Comparison of ENCODE assay signal across 10 cellular contexts in genomic region chr7:32616625-32617024, GRCh38.
A peak's percentile ranks its signal among the peaks of the same experiment; 100 is the strongest.
DNase-seq lines count a peak whose midpoint lies in the region; ATAC-seq, FAIRE-seq and TF ChIP-seq lines count a peak whose summit lies in the region.
"Had no signal": no experiment of that assay in that cellular context is flagged by ENCODE, and none has a peak within 500 bp of the region (broad histone marks: within the 10 kb centered on the region; RNA-seq: fewer than 3 reads in every experiment).

No MANE protein-coding gene starts in this region.

- no peaks in the 10 kb centered on the region for H4K20me1 ChIP-seq in astrocyte (ENCODE audit: insufficient read depth, low read length)

- H3K27me3 ChIP-seq in astrocyte (ENCODE audit: insufficient read depth, low read length) (no peaks in the 10 kb centered on the region), right cardiac atrium (ENCODE audit: control insufficient read depth, insufficient read depth) (no peaks in the 10 kb centered on the region), tibial artery (no peaks in the 10 kb centered on the region)

- no peak overlapping the region for H3K4me3 Mint-ChIP-seq in astrocyte (ENCODE audit: unreplicated experiment)
- no peak overlapping the region for H3K4me3 Mint-ChIP-seq in activated CD4-positive, alpha-beta T cell treated with anti-CD3 and anti-CD28 coated beads for 36 hours

- ATAC-seq in right cardiac atrium (peak; percentile 93 to 95), GM19397 (IDR thresholded peaks at IDR 0.05; ENCODE audit: unreplicated experiment) (no peak)
- ATAC-seq in activated CD4-positive, alpha-beta T cell treated with anti-CD3 and anti-CD28 coated beads for 36 hours = no peak

- H3K9me3 ChIP-seq in astrocyte (ENCODE audit: insufficient read depth, low read depth, low read length) (no peaks in the 10 kb centered on the region), right cardiac atrium (ENCODE audit: control insufficient read depth, low read length) (no peaks in the 10 kb centered on the region), tibial artery (no peaks in the 10 kb centered on the region)

- no peak overlapping the region for H2AFZ ChIP-seq in astrocyte (ENCODE audit: low read depth, low read length)

- H3K4me2 ChIP-seq in astrocyte (ENCODE audit: low read length) = no peak overlapping the region
- H3K4me2 ChIP-seq: KMS-11 had no signal

- H3K4me1 ChIP-seq in astrocyte (ENCODE audit: insufficient read depth, low read length) = no peaks in the 10 kb centered on the region
- no peaks in the 10 kb centered on the region for H3K4me1 ChIP-seq in right cardiac atrium (ENCODE audit: control insufficient read depth, insufficient read depth, low read length)
- H3K4me1 ChIP-seq in tibial artery = peaks cover 0 to 11% (median 1%) of the 10 kb centered on the region in 4 donors

- H3K27me3 Mint-ChIP-seq in astrocyte (ENCODE audit: low read depth, unreplicated experiment) = no peaks in the 10 kb centered on the region
- peaks cover 2% of the 10 kb centered on the region for H3K27me3 Mint-ChIP-seq in activated CD4-positive, alpha-beta T cell treated with anti-CD3 and anti-CD28 coated beads for 36 hours

- intact Hi-C loops in right cardiac atrium (cut with DNase I) (no loop called here), tibial artery (cut with DNase I; ENCODE audit: low total_unique reads) (no loop called here)
- intact Hi-C loops in activated CD4-positive, alpha-beta T cell treated with anti-CD3 and anti-CD28 coated beads for 36 hours (cut with DNase I, micrococcal nuclease) = no loop called here

- H3K4me3 ChIP-seq in astrocyte (ENCODE audit: insufficient read depth, low read depth, low read length) (no peak overlapping the region), right cardiac atrium (ENCODE audit: low read length) (no peak overlapping the region), tibial artery (no peak overlapping the region)
- H3K4me3 ChIP-seq: skin epidermis had no signal

- peak overlapping the region; percentile 55 for H3K27ac Mint-ChIP-seq in astrocyte (ENCODE audit: unreplicated experiment)
- no peak overlapping the region for H3K27ac Mint-ChIP-seq in activated CD4-positive, alpha-beta T cell treated with anti-CD3 and anti-CD28 coated beads for 36 hours

- peak overlapping the region; percentile 7 for H3K27ac ChIP-seq in astrocyte (ENCODE audit: low read depth, low read length)
- H3K27ac ChIP-seq in right cardiac atrium (ENCODE audit: low read length) = no peak overlapping the region
- no peak overlapping the region for H3K27ac ChIP-seq in tibial artery
- H3K27ac ChIP-seq: KMS-11 had no signal

- H3K9me3 Mint-ChIP-seq in astrocyte (ENCODE audit: unreplicated experiment) = no peaks in the 10 kb centered on the region
- H3K9me3 Mint-ChIP-seq in activated CD4-positive, alpha-beta T cell treated with anti-CD3 and anti-CD28 coated beads for 36 hours (ENCODE audit: low read depth) = no peaks in the 10 kb centered on the region

- no peaks in the 10 kb centered on the region for H3K36me3 Mint-ChIP-seq in astrocyte (ENCODE audit: low read depth, unreplicated experiment)
- H3K36me3 Mint-ChIP-seq in activated CD4-positive, alpha-beta T cell treated with anti-CD3 and anti-CD28 coated beads for 36 hours (ENCODE audit: low read depth) = no peaks in the 10 kb centered on the region

- no peak overlapping the region for H3K9ac ChIP-seq in astrocyte (ENCODE audit: low read length)
- H3K9ac ChIP-seq: KMS-11 had no signal

- no peaks in the 10 kb centered on the region for H3K36me3 ChIP-seq in astrocyte (ENCODE audit: insufficient read depth, low read length)
- no peaks in the 10 kb centered on the region for H3K36me3 ChIP-seq in tibial artery

- peak; percentile 47 for FAIRE-seq in astrocyte (lab: Jason Lieb, UNC)

- no peaks in the 10 kb centered on the region for H3K79me2 ChIP-seq in astrocyte (ENCODE audit: insufficient read depth, low read length)

- DNase-seq in HS-5 (ENCODE audit: low read depth) = peak; percentile 74
- peak; percentile 91 for DNase-seq in astrocyte (ENCODE audit: low read depth)
- DNase-seq in right cardiac atrium = peak; percentile 81 to 86 (median 82)
- DNase-seq in tibial artery = peak; percentile 54 to 72
- no peak for DNase-seq in NCI-H1105 treated with DMSO at 0.1 percent for 48 hours (lab: John Stamatoyannopoulos, UW)
- DNase-seq in activated CD4-positive, alpha-beta T cell treated with anti-CD3 and anti-CD28 coated beads for 36 hours = no peak
- DNase-seq: activated CD4-positive, alpha-beta T cell treated with anti-CD3 and anti-CD28 coated beads, Interleukin-2, amount 50 U/mL, for 1 hour had no signal

- WGBS in right cardiac atrium = 72% methylated on average over 1 of the region's 1 CpG

- TF ChIP-seq CTCF in astrocyte (IDR thresholded peaks at IDR 0.05; ENCODE audit: insufficient read depth, low read depth, low read length) (no peak), tibial artery (IDR thresholded peaks at IDR 0.05) (no peak)

- H3K4me1 Mint-ChIP-seq in astrocyte (ENCODE audit: low read depth, unreplicated experiment) = peaks cover 12% of the 10 kb centered on the region
- H3K4me1 Mint-ChIP-seq in activated CD4-positive, alpha-beta T cell treated with anti-CD3 and anti-CD28 coated beads for 36 hours = peaks cover 5% of the 10 kb centered on the region

- POLR2A ChIA-PET in activated CD4-positive, alpha-beta T cell treated with anti-CD3 and anti-CD28 coated beads for 36 hours (lab: Charles Lee) = no interaction called here

- CTCF ChIA-PET in activated CD4-positive, alpha-beta T cell treated with anti-CD3 and anti-CD28 coated beads for 36 hours (lab: Charles Lee) = interaction anchor here (0.7 kb wide), 2 partner anchors 216 to 437 kb away, joined by 3 to 5 read pairs; no protein-coding TSS in a partner anchor

Comparison
In these comparisons a context has a peak if more than half of its experiments do, and no peak if none do; other contexts are left out.
1. DNase-seq: peak in HS-5 (single experiment), astrocyte (single experiment), right cardiac atrium (3 of 3) and tibial artery (2 of 2); none in NCI-H1105 treated with DMSO at 0.1 percent for 48 hours (single experiment) and activated CD4-positive, alpha-beta T cell treated with anti-CD3 and anti-CD28 coated beads for 36 hours (single experiment).
2. ATAC-seq: peak in right cardiac atrium (2 of 2); none in activated CD4-positive, alpha-beta T cell treated with anti-CD3 and anti-CD28 coated beads for 36 hours (single experiment) and GM19397 (single experiment).